Comparison of ENCODE assay signal across 9 cellular contexts in the genomic region with DNA sequence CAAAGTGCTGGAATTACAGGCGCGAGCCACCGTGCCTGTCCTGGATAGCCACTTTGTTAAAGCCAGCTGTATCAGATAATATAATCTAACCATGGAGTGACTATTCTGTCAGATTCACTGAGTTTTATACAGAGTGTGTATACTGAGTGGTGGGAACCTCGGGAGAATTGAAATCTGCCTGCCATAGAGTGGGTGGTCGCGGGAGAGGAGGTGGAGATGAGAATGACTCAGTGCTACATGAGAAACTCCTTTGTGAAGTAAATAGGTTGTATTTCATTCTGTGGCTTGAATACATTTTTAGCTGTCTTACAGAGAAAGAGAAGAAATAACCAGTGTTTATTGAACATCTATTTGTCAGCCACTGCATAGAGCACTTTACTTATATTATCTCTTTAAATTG. TPM values are rescaled to one million over a fixed set of nuclear protein-coding genes. Genes with fewer than 3 reads are reported as not detected.
DNase-seq lines count a peak whose midpoint lies in the region; ATAC-seq and TF ChIP-seq lines count a peak whose summit lies in the region.
"Had no signal": no experiment of that assay in that cellular context is flagged by ENCODE, and none has a peak within 500 bp of the region (broad histone marks: within the 10 kb centered on the region; RNA-seq: fewer than 3 reads in every experiment).

No MANE protein-coding gene starts in this region.

- intact Hi-C loops in activated CD8-positive, alpha-beta T cell treated with anti-CD3 and anti-CD28 coated beads for 36 hours (cut with micrococcal nuclease): no loop called here
- intact Hi-C loops in PC-3 (cut with micrococcal nuclease): no loop called here

- BruUV-seq in PC-3 (replicated peaks; lab: Mats Ljungman, UMichigan): no TSS peak

- peaks cover 10% of the 10 kb centered on the region for H3K36me3 Mint-ChIP-seq in activated CD8-positive, alpha-beta T cell treated with anti-CD3 and anti-CD28 coated beads for 36 hours (ENCODE audit: low read depth)
- H3K36me3 Mint-ChIP-seq in activated CD8-positive, alpha-beta T cell treated with anti-CD3 and anti-CD28 coated beads, Interleukin-2, amount 10 ng/mL, durations not matched to agents 7 days and 5 days (ENCODE audit: low read depth): peaks cover 19% of the 10 kb centered on the region
- no peaks in the 10 kb centered on the region for H3K36me3 Mint-ChIP-seq in WTC11
- H3K36me3 Mint-ChIP-seq in stimulated activated naive B cell treated with anti-CD40 and anti-IgM and Interleukin-4, amounts not matched to agents 10 μg/mL and 1 μg/mL and 100 μg/mL, for 72 hours: peaks cover 20 to 48% of the 10 kb centered on the region in 2 donors

- no peak overlapping the region for H3K27ac ChIP-seq in PC-3 (ENCODE audit: low read length)

- POLR2A ChIA-PET in activated CD8-positive, alpha-beta T cell treated with anti-CD3 and anti-CD28 coated beads for 36 hours (lab: Charles Lee): interaction anchor here (0.9 to 2.0 kb wide), 3 partner anchors 8 to 26 kb away, joined by 3 to 7 read pairs (median 4); a partner anchor contains a TSS
- POLR2A ChIA-PET in activated CD8-positive, alpha-beta T cell treated with anti-CD3 and anti-CD28 coated beads, Interleukin-2, amount 10 ng/mL, durations not matched to agents 7 days and 5 days (lab: Charles Lee): interaction anchor here (0.6 kb wide), 1 partner anchor 834 kb away, joined by 3 read pairs; no protein-coding TSS in a partner anchor
- POLR2A ChIA-PET in WTC11 (lab: Charles Lee): no interaction called here
- POLR2A ChIA-PET in PC-3 (lab: Charles Lee; ENCODE audit: unreplicated experiment): no interaction called here

- H3K27ac Mint-ChIP-seq in activated CD8-positive, alpha-beta T cell treated with anti-CD3 and anti-CD28 coated beads for 36 hours: peak overlapping the region; percentile 30
- no peak overlapping the region for H3K27ac Mint-ChIP-seq in activated CD8-positive, alpha-beta T cell treated with anti-CD3 and anti-CD28 coated beads, Interleukin-2, amount 10 ng/mL, durations not matched to agents 7 days and 5 days
- H3K27ac Mint-ChIP-seq in WTC11: peak overlapping the region; percentile 9
- H3K27ac Mint-ChIP-seq in stimulated activated naive B cell treated with anti-CD40 and anti-IgM and Interleukin-4, amounts not matched to agents 10 μg/mL and 1 μg/mL and 100 μg/mL, for 72 hours: peak overlapping the region; percentile 84

- H2AFZ ChIP-seq in PC-3 (ENCODE audit: low read length): no peak overlapping the region

- H4K20me1 ChIP-seq in PC-3 (ENCODE audit: low read length): peaks cover 7% of the 10 kb centered on the region; the same call in 1 of the 2 replicates

- no peak overlapping the region for H3K4me2 ChIP-seq in PC-3 (ENCODE audit: low read length)

- H3K9me2 ChIP-seq in PC-3 (replicated peaks; ENCODE audit: low read length): no peaks in the 10 kb centered on the region

- no peaks in the 10 kb centered on the region for H3K9me3 ChIP-seq in PC-3 (ENCODE audit: low read length)
- H3K9me3 ChIP-seq: heart left ventricle had no signal

- H3K4me1 Mint-ChIP-seq in activated CD8-positive, alpha-beta T cell treated with anti-CD3 and anti-CD28 coated beads for 36 hours (ENCODE audit: low read depth): peaks cover 47% of the 10 kb centered on the region
- H3K4me1 Mint-ChIP-seq in activated CD8-positive, alpha-beta T cell treated with anti-CD3 and anti-CD28 coated beads, Interleukin-2, amount 10 ng/mL, durations not matched to agents 7 days and 5 days (ENCODE audit: low read depth): peaks cover 9% of the 10 kb centered on the region
- peaks cover 5% of the 10 kb centered on the region; the same call in 1 of the 2 replicates for H3K4me1 Mint-ChIP-seq in WTC11
- peaks cover 28 to 61% of the 10 kb centered on the region in 2 donors for H3K4me1 Mint-ChIP-seq in stimulated activated naive B cell treated with anti-CD40 and anti-IgM and Interleukin-4, amounts not matched to agents 10 μg/mL and 1 μg/mL and 100 μg/mL, for 72 hours

- H3K4me1 ChIP-seq in PC-3 (ENCODE audit: insufficient read depth, low read length): peaks cover 2% of the 10 kb centered on the region; the same call in 1 of the 2 replicates

- no peaks in the 10 kb centered on the region for H3F3A ChIP-seq in PC-3 (ENCODE audit: low read length, unreplicated experiment)

- H3K79me2 ChIP-seq in PC-3 (ENCODE audit: low read length): peaks cover 89% of the 10 kb centered on the region

- no peaks in the 10 kb centered on the region for H3K27me3 ChIP-seq in PC-3 (ENCODE audit: low read length)
- H3K27me3 ChIP-seq: heart left ventricle had no signal

- H3K4me3 Mint-ChIP-seq in activated CD8-positive, alpha-beta T cell treated with anti-CD3 and anti-CD28 coated beads for 36 hours: no peak overlapping the region
- no peak overlapping the region for H3K4me3 Mint-ChIP-seq in activated CD8-positive, alpha-beta T cell treated with anti-CD3 and anti-CD28 coated beads, Interleukin-2, amount 10 ng/mL, durations not matched to agents 7 days and 5 days
- no peak overlapping the region for H3K4me3 Mint-ChIP-seq in WTC11
- H3K4me3 Mint-ChIP-seq in stimulated activated naive B cell treated with anti-CD40 and anti-IgM and Interleukin-4, amounts not matched to agents 10 μg/mL and 1 μg/mL and 100 μg/mL, for 72 hours: peak overlapping the region; percentile 35 to 51

- no peak overlapping the region for H3K9ac ChIP-seq in PC-3 (ENCODE audit: low read length)

- TF ChIP-seq CTCF in activated CD8-positive, alpha-beta T cell treated with anti-CD3 and anti-CD28 coated beads for 36 hours (IDR thresholded peaks at IDR 0.05): no peak
- TF ChIP-seq CTCF in WTC11 (IDR thresholded peaks at IDR 0.05): no peak
- no peak for TF ChIP-seq CTCF in fibroblast of the aortic adventitia (IDR thresholded peaks at IDR 0.05; ENCODE audit: insufficient read depth, low read length)
- TF ChIP-seq CTCF in PC-3 (conservative IDR thresholded peaks at IDR 0.05; ENCODE audit: low read depth, low read length): no peak

- peaks cover 5% of the 10 kb centered on the region; the same call in 1 of the 2 replicates for H3K36me3 ChIP-seq in PC-3 (ENCODE audit: low read depth, low read length)
- H3K36me3 ChIP-seq: heart left ventricle had no signal

- peak; percentile 43 for DNase-seq in activated CD8-positive, alpha-beta T cell treated with anti-CD3 and anti-CD28 coated beads for 36 hours
- no peak for DNase-seq in activated CD8-positive, alpha-beta T cell treated with anti-CD3 and anti-CD28 coated beads, Interleukin-2, amount 10 ng/mL, durations not matched to agents 7 days and 5 days
- DNase-seq in WTC11 (ENCODE audit: low spot score) (no peak), fibroblast of the aortic adventitia (ENCODE audit: low read depth) (peak; percentile 15), SHP77 treated with DMSO at 0.1 percent for 48 hours (lab: John Stamatoyannopoulos, UW) (no peak), PC-3 (no peak)
- no peak for DNase-seq in stimulated activated naive B cell treated with anti-CD40 and anti-IgM and Interleukin-4, amounts not matched to agents 10 μg/mL and 1 μg/mL and 100 μg/mL, for 72 hours

- ATAC-seq in activated CD8-positive, alpha-beta T cell treated with anti-CD3 and anti-CD28 coated beads for 36 hours: peak; percentile 70
- ATAC-seq in activated CD8-positive, alpha-beta T cell treated with anti-CD3 and anti-CD28 coated beads, Interleukin-2, amount 10 ng/mL, durations not matched to agents 7 days and 5 days: no peak
- no peak for ATAC-seq in WTC11
- ATAC-seq in stimulated activated naive B cell treated with anti-CD40 and anti-IgM and Interleukin-4, amounts not matched to agents 10 μg/mL and 1 μg/mL and 100 μg/mL, for 72 hours (replicated peaks): peak; percentile 63 to 88
- ATAC-seq in HG02981 (IDR thresholded peaks at IDR 0.05; ENCODE audit: unreplicated experiment): no peak
- no peak for ATAC-seq in PC-3

- H3K27me3 Mint-ChIP-seq in activated CD8-positive, alpha-beta T cell treated with anti-CD3 and anti-CD28 coated beads for 36 hours: no peaks in the 10 kb centered on the region
- H3K27me3 Mint-ChIP-seq in activated CD8-positive, alpha-beta T cell treated with anti-CD3 and anti-CD28 coated beads, Interleukin-2, amount 10 ng/mL, durations not matched to agents 7 days and 5 days (ENCODE audit: low read depth): no peaks in the 10 kb centered on the region
- H3K27me3 Mint-ChIP-seq in WTC11 (ENCODE audit: low read depth): no peaks in the 10 kb centered on the region
- no peaks in the 10 kb centered on the region for H3K27me3 Mint-ChIP-seq in stimulated activated naive B cell treated with anti-CD40 and anti-IgM and Interleukin-4, amounts not matched to agents 10 μg/mL and 1 μg/mL and 100 μg/mL, for 72 hours

- H3K4me3 ChIP-seq in fibroblast of the aortic adventitia (ENCODE audit: low read depth, low read length): no peak overlapping the region
- H3K4me3 ChIP-seq in PC-3 (ENCODE audit: low read length): no peak overlapping the region
- H3K4me3 ChIP-seq: heart left ventricle had no signal

- CTCF ChIA-PET in activated CD8-positive, alpha-beta T cell treated with anti-CD3 and anti-CD28 coated beads for 36 hours (lab: Charles Lee): interaction anchor here (0.9 to 2.0 kb wide), 5 partner anchors 8 to 26 kb away, joined by 3 to 7 read pairs (median 4); a partner anchor contains a TSS
- CTCF ChIA-PET in activated CD8-positive, alpha-beta T cell treated with anti-CD3 and anti-CD28 coated beads, Interleukin-2, amount 10 ng/mL, durations not matched to agents 7 days and 5 days (lab: Charles Lee): interaction anchor here (1.2 kb wide), 1 partner anchor 15 kb away, joined by 5 read pairs; no protein-coding TSS in a partner anchor
- CTCF ChIA-PET in WTC11 (lab: Charles Lee) (interaction anchor here (0.9 to 2.1 kb wide), 17 partner anchors 10 to 306 kb away, joined by 3 to 16 read pairs (median 4); a partner anchor contains a TSS), PC-3 (lab: Charles Lee) (no interaction called here)

- H3K9me3 Mint-ChIP-seq in activated CD8-positive, alpha-beta T cell treated with anti-CD3 and anti-CD28 coated beads for 36 hours: no peaks in the 10 kb centered on the region
- no peaks in the 10 kb centered on the region for H3K9me3 Mint-ChIP-seq in activated CD8-positive, alpha-beta T cell treated with anti-CD3 and anti-CD28 coated beads, Interleukin-2, amount 10 ng/mL, durations not matched to agents 7 days and 5 days (ENCODE audit: insufficient read depth)
- H3K9me3 Mint-ChIP-seq in WTC11: no peaks in the 10 kb centered on the region
- H3K9me3 Mint-ChIP-seq in stimulated activated naive B cell treated with anti-CD40 and anti-IgM and Interleukin-4, amounts not matched to agents 10 μg/mL and 1 μg/mL and 100 μg/mL, for 72 hours: no peaks in the 10 kb centered on the region

RNA-seq across cellular contexts. Expression of a gene that starts 26.4 kb away (rescaled TPM):
- total RNA-seq in activated CD8-positive, alpha-beta T cell treated with anti-CD3 and anti-CD28 coated beads for 36 hours: 10 to 100 TPM; 68.0 to 79.8 TPM
- total RNA-seq in activated CD8-positive, alpha-beta T cell treated with anti-CD3 and anti-CD28 coated beads, Interleukin-2, amount 10 ng/mL, durations not matched to agents 7 days and 5 days: 100 to 1,000 TPM; 122 to 129 TPM
- total RNA-seq in WTC11 (2021) (72.7 to 80.9 TPM (median 77.1 TPM) in 3 replicates), fibroblast of the aortic adventitia (ENCODE audit: low replicate concordance) (224 and 229 TPM in 2 replicates), PC-3 (2014; rRNA removed) (154 and 162 TPM in 2 replicates)

RNA-seq across cellular contexts. Expression of a gene that starts 46.1 kb away (rescaled TPM):
- total RNA-seq in activated CD8-positive, alpha-beta T cell treated with anti-CD3 and anti-CD28 coated beads for 36 hours: 10 to 100 TPM in 1 of 2 experiments, 1 to 10 TPM in 1; 9.3 to 10.2 TPM
- total RNA-seq in activated CD8-positive, alpha-beta T cell treated with anti-CD3 and anti-CD28 coated beads, Interleukin-2, amount 10 ng/mL, durations not matched to agents 7 days and 5 days: 1 to 10 TPM; 8.7 to 10.0 TPM
- total RNA-seq in WTC11 (2021) (5.7 to 7.2 TPM (median 6.3 TPM) in 3 replicates), fibroblast of the aortic adventitia (ENCODE audit: low replicate concordance) (29.7 and 33.8 TPM in 2 replicates), PC-3 (2014; rRNA removed) (2.0 and 4.9 TPM in 2 replicates)

RNA-seq across cellular contexts. Expression of a gene that starts 50.8 kb away (rescaled TPM):
- total RNA-seq in activated CD8-positive, alpha-beta T cell treated with anti-CD3 and anti-CD28 coated beads for 36 hours: 10 to 100 TPM; 72.9 to 74.9 TPM
- total RNA-seq in activated CD8-positive, alpha-beta T cell treated with anti-CD3 and anti-CD28 coated beads, Interleukin-2, amount 10 ng/mL, durations not matched to agents 7 days and 5 days: 10 to 100 TPM; 45.1 to 49.4 TPM
- total RNA-seq in WTC11 (2021) (46.2 to 52.2 TPM (median 51.9 TPM) in 3 replicates), fibroblast of the aortic adventitia (ENCODE audit: low replicate concordance) (47.3 and 54.9 TPM in 2 replicates), PC-3 (2014; rRNA removed) (73.9 and 93.1 TPM in 2 replicates)

Comparison
In these comparisons a context has a peak if more than half of its experiments do, and no peak if none do; other contexts are left out.
1. ATAC-seq: peak in activated CD8-positive, alpha-beta T cell treated with anti-CD3 and anti-CD28 coated beads for 36 hours (single experiment) and stimulated activated naive B cell treated with anti-CD40 and anti-IgM and Interleukin-4, amounts not matched to agents 10 μg/mL and 1 μg/mL and 100 μg/mL, for 72 hours (2 of 2); none in activated CD8-positive, alpha-beta T cell treated with anti-CD3 and anti-CD28 coated beads, Interleukin-2, amount 10 ng/mL, durations not matched to agents 7 days and 5 days (single experiment), WTC11 (single experiment), HG02981 (single experiment) and PC-3 (single experiment).
2. DNase-seq: peak in activated CD8-positive, alpha-beta T cell treated with anti-CD3 and anti-CD28 coated beads for 36 hours (single experiment) and fibroblast of the aortic adventitia (single experiment); none in activated CD8-positive, alpha-beta T cell treated with anti-CD3 and anti-CD28 coated beads, Interleukin-2, amount 10 ng/mL, durations not matched to agents 7 days and 5 days (single experiment), WTC11 (single experiment), stimulated activated naive B cell treated with anti-CD40 and anti-IgM and Interleukin-4, amounts not matched to agents 10 μg/mL and 1 μg/mL and 100 μg/mL, for 72 hours (single experiment), SHP77 treated with DMSO at 0.1 percent for 48 hours (single experiment) and PC-3 (single experiment).
3. H3K4me3 Mint-ChIP-seq: peak in stimulated activated naive B cell treated with anti-CD40 and anti-IgM and Interleukin-4, amounts not matched to agents 10 μg/mL and 1 μg/mL and 100 μg/mL, for 72 hours (2 of 2); none in activated CD8-positive, alpha-beta T cell treated with anti-CD3 and anti-CD28 coated beads for 36 hours (single experiment), activated CD8-positive, alpha-beta T cell treated with anti-CD3 and anti-CD28 coated beads, Interleukin-2, amount 10 ng/mL, durations not matched to agents 7 days and 5 days (single experiment) and WTC11 (single experiment).
4. POLR2A ChIA-PET loops: an anchor here in activated CD8-positive, alpha-beta T cell treated with anti-CD3 and anti-CD28 coated beads for 36 hours (0.9 to 2.0 kb wide) and activated CD8-positive, alpha-beta T cell treated with anti-CD3 and anti-CD28 coated beads, Interleukin-2, amount 10 ng/mL, durations not matched to agents 7 days and 5 days (0.6 kb wide); none called in WTC11 and PC-3.